1 cellular context compared by ENCODE assay signal in genomic region chr12:51368640-51369517, GRCh38.
TF ChIP-seq lines count a peak whose summit lies in the region.

No MANE protein-coding gene starts in this region.

TF ChIP-seq in K562, 482 proteins besides CTCF, POLR2A, EP300 and RAD21 (continued from another document and continues in another):
- TF ChIP-seq TBL1XR1 (IDR thresholded peaks at IDR 0.05; ENCODE audit: low read length in 2 of 2), result peak in 1 of 2 experiments; percentile 55; a peak in 2 of 4 replicates
- TF ChIP-seq HCFC1 (IDR thresholded peaks at IDR 0.05; ENCODE audit: low read depth, low read length), result no peak
- TF ChIP-seq, protein P1, sequence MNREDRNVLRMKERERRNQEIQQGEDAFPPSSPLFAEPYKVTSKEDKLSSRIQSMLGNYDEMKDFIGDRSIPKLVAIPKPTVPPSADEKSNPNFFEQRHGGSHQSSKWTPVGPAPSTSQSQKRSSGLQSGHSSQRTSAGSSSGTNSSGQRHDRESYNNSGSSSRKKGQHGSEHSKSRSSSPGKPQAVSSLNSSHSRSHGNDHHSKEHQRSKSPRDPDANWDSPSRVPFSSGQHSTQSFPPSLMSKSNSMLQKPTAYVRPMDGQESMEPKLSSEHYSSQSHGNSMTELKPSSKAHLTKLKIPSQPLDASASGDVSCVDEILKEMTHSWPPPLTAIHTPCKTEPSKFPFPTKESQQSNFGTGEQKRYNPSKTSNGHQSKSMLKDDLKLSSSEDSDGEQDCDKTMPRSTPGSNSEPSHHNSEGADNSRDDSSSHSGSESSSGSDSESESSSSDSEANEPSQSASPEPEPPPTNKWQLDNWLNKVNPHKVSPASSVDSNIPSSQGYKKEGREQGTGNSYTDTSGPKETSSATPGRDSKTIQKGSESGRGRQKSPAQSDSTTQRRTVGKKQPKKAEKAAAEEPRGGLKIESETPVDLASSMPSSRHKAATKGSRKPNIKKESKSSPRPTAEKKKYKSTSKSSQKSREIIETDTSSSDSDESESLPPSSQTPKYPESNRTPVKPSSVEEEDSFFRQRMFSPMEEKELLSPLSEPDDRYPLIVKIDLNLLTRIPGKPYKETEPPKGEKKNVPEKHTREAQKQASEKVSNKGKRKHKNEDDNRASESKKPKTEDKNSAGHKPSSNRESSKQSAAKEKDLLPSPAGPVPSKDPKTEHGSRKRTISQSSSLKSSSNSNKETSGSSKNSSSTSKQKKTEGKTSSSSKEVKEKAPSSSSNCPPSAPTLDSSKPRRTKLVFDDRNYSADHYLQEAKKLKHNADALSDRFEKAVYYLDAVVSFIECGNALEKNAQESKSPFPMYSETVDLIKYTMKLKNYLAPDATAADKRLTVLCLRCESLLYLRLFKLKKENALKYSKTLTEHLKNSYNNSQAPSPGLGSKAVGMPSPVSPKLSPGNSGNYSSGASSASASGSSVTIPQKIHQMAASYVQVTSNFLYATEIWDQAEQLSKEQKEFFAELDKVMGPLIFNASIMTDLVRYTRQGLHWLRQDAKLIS (CRISPR knock-in tag; IDR thresholded peaks at IDR 0.05), result no peak
- no peak for TF ChIP-seq MCM7 (IDR thresholded peaks at IDR 0.05)
- TF ChIP-seq NCOA6 (IDR thresholded peaks at IDR 0.05), result no peak
- TF ChIP-seq ZNF311 (CRISPR knock-in tag; IDR thresholded peaks at IDR 0.05), result peak; percentile 48; the same call in 1 of the 2 replicates
- no peak for TF ChIP-seq DDX20 (tag; IDR thresholded peaks at IDR 0.05; ENCODE audit: low read depth)
- no peak for TF ChIP-seq PPARD (CRISPR knock-in tag; IDR thresholded peaks at IDR 0.05)
- TF ChIP-seq ZNF551 (CRISPR knock-in tag; IDR thresholded peaks at IDR 0.05), result no peak
- TF ChIP-seq ATF7 (IDR thresholded peaks at IDR 0.05), result peak; percentile 50; the same call in 1 of the 2 replicates
- TF ChIP-seq ZNF507 (tag; conservative IDR thresholded peaks at IDR 0.05), result no peak
- TF ChIP-seq MCM5 (IDR thresholded peaks at IDR 0.05; ENCODE audit: low read depth), result no peak
- TF ChIP-seq KAT7 (CRISPR knock-in tag; IDR thresholded peaks at IDR 0.05; ENCODE audit: borderline replicate concordance), result no peak
- TF ChIP-seq TEAD2 (tag; IDR thresholded peaks at IDR 0.05), result no peak
- TF ChIP-seq BHLHE40 (IDR thresholded peaks at IDR 0.05; ENCODE audit: low read length), result 0 out of 2 replicates have a peak, but pooled peaks have one; percentile 10
- peak; percentile 98 for TF ChIP-seq TAL1 (IDR thresholded peaks at IDR 0.05)
- peak; percentile 71; the same call in 1 of the 2 replicates for TF ChIP-seq ZNF766 (CRISPR knock-in tag; conservative IDR thresholded peaks at IDR 0.05)
- no peak for TF ChIP-seq ZNF232 (CRISPR knock-in tag; IDR thresholded peaks at IDR 0.05)
- TF ChIP-seq DNMT1 (IDR thresholded peaks at IDR 0.05), result no peak
- TF ChIP-seq NR4A1 (CRISPR knock-in tag; IDR thresholded peaks at IDR 0.05), result no peak
- peak; percentile 79 for TF ChIP-seq NR4A1 (tag; IDR thresholded peaks at IDR 0.05)
- no peak for TF ChIP-seq MXI1 (IDR thresholded peaks at IDR 0.05; ENCODE audit: low read depth, low read length)
- TF ChIP-seq GTF2B (IDR thresholded peaks at IDR 0.05; ENCODE audit: extremely low read depth, insufficient read length), result no peak
- no peak for TF ChIP-seq ASH1L (IDR thresholded peaks at IDR 0.05; ENCODE audit: borderline replicate concordance, low read depth, partially characterized antibody)
- no peak for TF ChIP-seq NR2C2 (CRISPR knock-in tag; IDR thresholded peaks at IDR 0.05)
- peak; percentile 38; the same call in 1 of the 2 replicates for TF ChIP-seq NR2C2 (tag; IDR thresholded peaks at IDR 0.05)
- no peak for TF ChIP-seq ZNF57 (CRISPR knock-in tag; IDR thresholded peaks at IDR 0.05)
- TF ChIP-seq ZFP36 (IDR thresholded peaks at IDR 0.05; ENCODE audit: low read depth, low read length, partially characterized antibody), result no peak
- TF ChIP-seq MYBL2 (IDR thresholded peaks at IDR 0.05; ENCODE audit: low read depth), result no peak
- no peak for TF ChIP-seq MYBL2 (CRISPR knock-in tag; IDR thresholded peaks at IDR 0.05; ENCODE audit: borderline replicate concordance)
- TF ChIP-seq HNRNPUL1 (IDR thresholded peaks at IDR 0.05; ENCODE audit: low read length), result no peak
- TF ChIP-seq PTRF (tag; IDR thresholded peaks at IDR 0.05), result no peak
- no peak for TF ChIP-seq BMI1 (IDR thresholded peaks at IDR 0.05; ENCODE audit: low read length)
- 0 out of 2 replicates have a peak, but pooled peaks have one; percentile 25 for TF ChIP-seq KHSRP (IDR thresholded peaks at IDR 0.05)
- TF ChIP-seq BACH1 (tag; IDR thresholded peaks at IDR 0.05), result peak; percentile 54; the same call in 1 of the 2 replicates
- TF ChIP-seq KLF6 (CRISPR knock-in tag; IDR thresholded peaks at IDR 0.05; ENCODE audit: borderline replicate concordance), result 0 out of 2 replicates have a peak, but pooled peaks have one; percentile 29
- TF ChIP-seq XRCC4 (IDR thresholded peaks at IDR 0.05; ENCODE audit: extremely low read depth, insufficient read depth, insufficient read length), result no peak
- no peak for TF ChIP-seq SRF (CRISPR knock-in tag; IDR thresholded peaks at IDR 0.05)
- TF ChIP-seq SMARCE1 (IDR thresholded peaks at IDR 0.05), result peak; percentile 60; the same call in 1 of the 2 replicates
- peak; percentile 84; the same call in 1 of the 2 replicates for TF ChIP-seq ZNF584 (CRISPR knock-in tag; IDR thresholded peaks at IDR 0.05; ENCODE audit: low read depth)
- no peak for TF ChIP-seq TSHZ1 (CRISPR knock-in tag; IDR thresholded peaks at IDR 0.05)
- no peak for TF ChIP-seq PRPF4 (IDR thresholded peaks at IDR 0.05; ENCODE audit: insufficient read depth, low read depth, low read length, poor library complexity, severe bottlenecking)
- no peak for TF ChIP-seq TOE1 (IDR thresholded peaks at IDR 0.05; ENCODE audit: borderline replicate concordance)
- TF ChIP-seq TOE1 (CRISPR knock-in tag; IDR thresholded peaks at IDR 0.05; ENCODE audit: borderline replicate concordance, low read depth), result no peak
- no peak for TF ChIP-seq ZNF586 (CRISPR knock-in tag; conservative IDR thresholded peaks at IDR 0.05)
- TF ChIP-seq, protein P2, sequence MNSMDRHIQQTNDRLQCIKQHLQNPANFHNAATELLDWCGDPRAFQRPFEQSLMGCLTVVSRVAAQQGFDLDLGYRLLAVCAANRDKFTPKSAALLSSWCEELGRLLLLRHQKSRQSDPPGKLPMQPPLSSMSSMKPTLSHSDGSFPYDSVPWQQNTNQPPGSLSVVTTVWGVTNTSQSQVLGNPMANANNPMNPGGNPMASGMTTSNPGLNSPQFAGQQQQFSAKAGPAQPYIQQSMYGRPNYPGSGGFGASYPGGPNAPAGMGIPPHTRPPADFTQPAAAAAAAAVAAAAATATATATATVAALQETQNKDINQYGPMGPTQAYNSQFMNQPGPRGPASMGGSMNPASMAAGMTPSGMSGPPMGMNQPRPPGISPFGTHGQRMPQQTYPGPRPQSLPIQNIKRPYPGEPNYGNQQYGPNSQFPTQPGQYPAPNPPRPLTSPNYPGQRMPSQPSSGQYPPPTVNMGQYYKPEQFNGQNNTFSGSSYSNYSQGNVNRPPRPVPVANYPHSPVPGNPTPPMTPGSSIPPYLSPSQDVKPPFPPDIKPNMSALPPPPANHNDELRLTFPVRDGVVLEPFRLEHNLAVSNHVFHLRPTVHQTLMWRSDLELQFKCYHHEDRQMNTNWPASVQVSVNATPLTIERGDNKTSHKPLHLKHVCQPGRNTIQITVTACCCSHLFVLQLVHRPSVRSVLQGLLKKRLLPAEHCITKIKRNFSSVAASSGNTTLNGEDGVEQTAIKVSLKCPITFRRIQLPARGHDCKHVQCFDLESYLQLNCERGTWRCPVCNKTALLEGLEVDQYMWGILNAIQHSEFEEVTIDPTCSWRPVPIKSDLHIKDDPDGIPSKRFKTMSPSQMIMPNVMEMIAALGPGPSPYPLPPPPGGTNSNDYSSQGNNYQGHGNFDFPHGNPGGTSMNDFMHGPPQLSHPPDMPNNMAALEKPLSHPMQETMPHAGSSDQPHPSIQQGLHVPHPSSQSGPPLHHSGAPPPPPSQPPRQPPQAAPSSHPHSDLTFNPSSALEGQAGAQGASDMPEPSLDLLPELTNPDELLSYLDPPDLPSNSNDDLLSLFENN (IDR thresholded peaks at IDR 0.05; ENCODE audit: low read depth in 2 of 2, low read length in 2 of 2), result peak in 1 of 2 experiments; percentile 76; a peak in 1 of 4 replicates
- TF ChIP-seq CBFA2T2 (conservative IDR thresholded peaks at IDR 0.05), result peak; percentile 98
- TF ChIP-seq TRIM25 (IDR thresholded peaks at IDR 0.05; ENCODE audit: borderline replicate concordance), result no peak
- no peak for TF ChIP-seq RBM22 (IDR thresholded peaks at IDR 0.05; ENCODE audit: low read depth, low read length, poor library complexity, severe bottlenecking)
- TF ChIP-seq PML (IDR thresholded peaks at IDR 0.05; ENCODE audit: low read length), result peak; percentile 94
- TF ChIP-seq, protein P3, sequence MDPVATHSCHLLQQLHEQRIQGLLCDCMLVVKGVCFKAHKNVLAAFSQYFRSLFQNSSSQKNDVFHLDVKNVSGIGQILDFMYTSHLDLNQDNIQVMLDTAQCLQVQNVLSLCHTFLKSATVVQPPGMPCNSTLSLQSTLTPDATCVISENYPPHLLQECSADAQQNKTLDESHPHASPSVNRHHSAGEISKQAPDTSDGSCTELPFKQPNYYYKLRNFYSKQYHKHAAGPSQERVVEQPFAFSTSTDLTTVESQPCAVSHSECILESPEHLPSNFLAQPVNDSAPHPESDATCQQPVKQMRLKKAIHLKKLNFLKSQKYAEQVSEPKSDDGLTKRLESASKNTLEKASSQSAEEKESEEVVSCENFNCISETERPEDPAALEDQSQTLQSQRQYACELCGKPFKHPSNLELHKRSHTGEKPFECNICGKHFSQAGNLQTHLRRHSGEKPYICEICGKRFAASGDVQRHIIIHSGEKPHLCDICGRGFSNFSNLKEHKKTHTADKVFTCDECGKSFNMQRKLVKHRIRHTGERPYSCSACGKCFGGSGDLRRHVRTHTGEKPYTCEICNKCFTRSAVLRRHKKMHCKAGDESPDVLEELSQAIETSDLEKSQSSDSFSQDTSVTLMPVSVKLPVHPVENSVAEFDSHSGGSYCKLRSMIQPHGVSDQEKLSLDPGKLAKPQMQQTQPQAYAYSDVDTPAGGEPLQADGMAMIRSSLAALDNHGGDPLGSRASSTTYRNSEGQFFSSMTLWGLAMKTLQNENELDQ (CRISPR knock-in tag; IDR thresholded peaks at IDR 0.05; ENCODE audit: borderline replicate concordance), result no peak
- TF ChIP-seq NELFE (IDR thresholded peaks at IDR 0.05; ENCODE audit: insufficient read depth, insufficient read length), result no peak
- no peak for TF ChIP-seq NR1H2 (CRISPR knock-in tag; IDR thresholded peaks at IDR 0.05)
- 0 out of 4 replicates have a peak, but pooled peaks of 1 of the 2 experiments have one; percentile 15 for TF ChIP-seq TEAD1 (CRISPR knock-in tag; IDR thresholded peaks at IDR 0.05)
- TF ChIP-seq, protein P4, sequence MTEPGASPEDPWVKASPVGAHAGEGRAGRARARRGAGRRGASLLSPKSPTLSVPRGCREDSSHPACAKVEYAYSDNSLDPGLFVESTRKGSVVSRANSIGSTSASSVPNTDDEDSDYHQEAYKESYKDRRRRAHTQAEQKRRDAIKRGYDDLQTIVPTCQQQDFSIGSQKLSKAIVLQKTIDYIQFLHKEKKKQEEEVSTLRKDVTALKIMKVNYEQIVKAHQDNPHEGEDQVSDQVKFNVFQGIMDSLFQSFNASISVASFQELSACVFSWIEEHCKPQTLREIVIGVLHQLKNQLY (CRISPR knock-in tag; conservative IDR thresholded peaks at IDR 0.05), result no peak
- no peak for TF ChIP-seq RHOXF2B (CRISPR knock-in tag; conservative IDR thresholded peaks at IDR 0.05)
